Comparison of ENCODE assay signal across 15 cellular contexts in genomic region chr2:45119855-45120254, GRCh38.
A peak's percentile ranks its signal among the peaks of the same experiment; 100 is the strongest.
DNase-seq lines count a peak whose midpoint lies in the region; ATAC-seq and TF ChIP-seq lines count a peak whose summit lies in the region.
"Had no signal": no experiment of that assay in that cellular context is flagged by ENCODE, and none has a peak within 500 bp of the region (broad histone marks: within the 10 kb centered on the region; RNA-seq: fewer than 3 reads in every experiment).

No MANE protein-coding gene starts in this region.

- peak; percentile 11 for DNase-seq in DMS53 (lab: John Stamatoyannopoulos, UW)
- DNase-seq in DMS53 treated with DMSO at 0.1 percent for 48 hours (lab: John Stamatoyannopoulos, UW; ENCODE audit: unreplicated experiment) = no peak
- no peak for DNase-seq in RWPE2 (ENCODE audit: low spot score)
- peak; percentile 74 to 97 for DNase-seq in fibroblast of lung (ENCODE audit: low read depth in 2 of 2)
- DNase-seq in stromal cell of bone marrow (ENCODE audit: low read depth) = peak; percentile 53
- no peak for DNase-seq in NCI-H1417 treated with DMSO at 0.1 percent for 48 hours (lab: John Stamatoyannopoulos, UW)
- DNase-seq in activated CD4-positive, alpha-beta T cell treated with anti-CD3 and anti-CD28 coated beads, Interleukin-2, amount 50 U/mL, for 48 hours = no peak
- DNase-seq in GOT3 (lab: John Stamatoyannopoulos, UW) = no peak
- DNase-seq: activated CD8-positive, alpha-beta memory T cell treated with anti-CD3 and anti-CD28 coated beads, Interleukin-2, amount 50 U/mL, for 4 hours; aorta; foreskin melanocyte had no signal

- no peak overlapping the region for H3K9ac ChIP-seq in fibroblast of lung (ENCODE audit: insufficient read depth, low read length)

- H3K27me3 ChIP-seq in RWPE2 (ENCODE audit: insufficient read depth, poor library complexity, severe bottlenecking) = no peaks in the 10 kb centered on the region
- no peaks in the 10 kb centered on the region for H3K27me3 ChIP-seq in fibroblast of lung (ENCODE audit: control insufficient read depth, insufficient read depth, low read length)
- H3K27me3 ChIP-seq: tibial nerve had no signal

- H3K79me2 ChIP-seq in fibroblast of lung (ENCODE audit: control insufficient read depth, insufficient read depth, low read length) = no peaks in the 10 kb centered on the region

- H3K36me3 ChIP-seq in RWPE2 (ENCODE audit: low read depth) = no peaks in the 10 kb centered on the region
- no peaks in the 10 kb centered on the region for H3K36me3 ChIP-seq in fibroblast of lung (ENCODE audit: control insufficient read depth, insufficient read depth, low read length)
- H3K36me3 ChIP-seq: neutrophil, tibial nerve had no signal

- no peak overlapping the region for H3K4me2 ChIP-seq in fibroblast of lung (ENCODE audit: extremely low read depth, insufficient read depth, low read length)

- H3K4me3 ChIP-seq in RWPE2 (ENCODE audit: severe bottlenecking) (no peak overlapping the region), fibroblast of lung (replicated peaks in 1 of 4; ENCODE audit: control extremely low read depth in 1 of 4, insufficient read depth in 1 of 4, low read depth in 3 of 4, low read length in 4 of 4) (no peak overlapping the region)
- H3K4me3 ChIP-seq: tibial nerve had no signal

- TF ChIP-seq CTCF in RWPE2 (IDR thresholded peaks at IDR 0.05; ENCODE audit: poor library complexity, severe bottlenecking) (no peak), fibroblast of lung (conservative IDR thresholded peaks at IDR 0.05 in 1 of 2, IDR thresholded peaks at IDR 0.05 in 1 of 2; ENCODE audit: low read depth in 1 of 2, low read length in 2 of 2) (no peak)

- H2AFZ ChIP-seq in fibroblast of lung (ENCODE audit: low read length) = no peak overlapping the region

- no peaks in the 10 kb centered on the region for H3K9me3 ChIP-seq in RWPE2 (ENCODE audit: severe bottlenecking)
- no peaks in the 10 kb centered on the region for H3K9me3 ChIP-seq in fibroblast of lung (ENCODE audit: control insufficient read depth, insufficient read depth, low read depth, low read length)
- H3K9me3 ChIP-seq: neutrophil, tibial nerve had no signal

- ATAC-seq in RWPE2 (ENCODE audit: low read depth) = peak; percentile 89
- ATAC-seq: HCT116 had no signal

- H3K27ac ChIP-seq in RWPE2 (ENCODE audit: poor library complexity, severe bottlenecking) = peak overlapping the region; percentile 81
- H3K27ac ChIP-seq in fibroblast of lung (ENCODE audit: insufficient read depth, low read length) = no peak overlapping the region
- H3K27ac ChIP-seq: 22Rv1, neutrophil, tibial nerve had no signal

- H4K20me1 ChIP-seq in fibroblast of lung (ENCODE audit: control insufficient read depth, extremely low read depth, insufficient read depth, low read length) = no peaks in the 10 kb centered on the region

- peaks cover 20% of the 10 kb centered on the region for H3K4me1 ChIP-seq in RWPE2 (ENCODE audit: insufficient read depth, poor library complexity, severe bottlenecking)
- peaks cover 8% of the 10 kb centered on the region for H3K4me1 ChIP-seq in fibroblast of lung (ENCODE audit: control insufficient read depth, extremely low read depth, insufficient read depth, low read length)
- H3K4me1 ChIP-seq: tibial nerve had no signal

Comparison
In these comparisons a context has a peak if more than half of its experiments do, and no peak if none do; other contexts are left out.
1. DNase-seq: peak in DMS53 (single experiment), fibroblast of lung (2 of 2) and stromal cell of bone marrow (single experiment); none in DMS53 treated with DMSO at 0.1 percent for 48 hours (single experiment), RWPE2 (single experiment), NCI-H1417 treated with DMSO at 0.1 percent for 48 hours (single experiment), activated CD4-positive, alpha-beta T cell treated with anti-CD3 and anti-CD28 coated beads, Interleukin-2, amount 50 U/mL, for 48 hours (0 of 2) and GOT3 (single experiment).